ENCODE assay signal across 8 cellular contexts in genomic region chr7:7970113-7970619, GRCh38. TPM values are rescaled to one million over a fixed set of nuclear protein-coding genes. Genes with fewer than 3 reads are reported as not detected.
A peak's percentile ranks its signal among the peaks of the same experiment; 100 is the strongest.
DNase-seq lines count a peak whose midpoint lies in the region; ATAC-seq, FAIRE-seq and TF ChIP-seq lines count a peak whose summit lies in the region.

No MANE protein-coding gene starts in this region.

- FAIRE-seq in H54 (lab: Jason Lieb, UNC), result no peak

- H3K27ac ChIP-seq in iPS DF 6.9 (ENCODE audit: low read length), result no peak overlapping the region
- peak overlapping the region; percentile 52 to 55 for H3K27ac ChIP-seq in thoracic aorta

- H3K27me3 ChIP-seq in iPS DF 6.9 (ENCODE audit: control insufficient read depth, insufficient read depth, low read length), result no peaks in the 10 kb centered on the region
- no peaks in the 10 kb centered on the region for H3K27me3 ChIP-seq in thoracic aorta (replicated peaks; ENCODE audit: insufficient read depth)

- ATAC-seq in thoracic aorta (ENCODE audit: insufficient number of reproducible peaks, low FRiP score, low read depth) (no peak), HG03439 (IDR thresholded peaks at IDR 0.05; ENCODE audit: unreplicated experiment) (no peak)

- H3K9me3 ChIP-seq in iPS DF 6.9 (ENCODE audit: control insufficient read depth, insufficient read depth, low read length), result no peaks in the 10 kb centered on the region
- no peaks in the 10 kb centered on the region for H3K9me3 ChIP-seq in thoracic aorta

- peak; percentile 25; the same call in 1 of the 2 replicates for TF ChIP-seq POLR2A in Raji (IDR thresholded peaks at IDR 0.05; ENCODE audit: insufficient read depth, low read depth, low read length)
- no peak for TF ChIP-seq POLR2A in H54 (IDR thresholded peaks at IDR 0.05; ENCODE audit: low read depth, low read length)

- peak; percentile 16 to 34 for DNase-seq in NCI-H2081 (lab: John Stamatoyannopoulos, UW)
- no peak for DNase-seq in NCI-H2081 treated with DMSO at 0.1 percent for 48 hours (lab: John Stamatoyannopoulos, UW)
- DNase-seq in iPS DF 6.9 (ENCODE audit: low read depth, low spot score), result no peak
- DNase-seq in thoracic aorta (ENCODE audit: low spot score), result no peak
- DNase-seq in H54 (ENCODE audit: insufficient read length, low spot score), result no peak
- DNase-seq in T-helper 1 cell, result no peak

- peak overlapping the region; percentile 94 for H3K4me3 ChIP-seq in iPS DF 6.9 (ENCODE audit: low read length)
- H3K4me3 ChIP-seq in thoracic aorta, result peak overlapping the region; percentile 78

- no peaks in the 10 kb centered on the region for H3K36me3 ChIP-seq in iPS DF 6.9 (ENCODE audit: control insufficient read depth, insufficient read depth, low read length)
- H3K36me3 ChIP-seq in thoracic aorta, result no peaks in the 10 kb centered on the region

- no peaks in the 10 kb centered on the region; the same call in 1 of the 2 replicates for H3K4me1 ChIP-seq in iPS DF 6.9 (ENCODE audit: control insufficient read depth, insufficient read depth, low read length)
- H3K4me1 ChIP-seq in thoracic aorta (ENCODE audit: control insufficient read depth in 1 of 2, low read depth in 2 of 2), result peaks cover 10 to 12% of the 10 kb centered on the region in 2 donors

- no peak for TF ChIP-seq CTCF in thoracic aorta (IDR thresholded peaks at IDR 0.05)

- no CpG with 5 or more reads among the region's 15 CpGs for WGBS in iPS DF 6.9 (ENCODE audit: insufficient coverage, insufficient read length)

RNA-seq across cellular contexts. Expression of gene GLCCI1, which starts 1.6 kb away (rescaled TPM):
- 10 to 100 TPM in 1 of 2 donors, 1 to 10 TPM in 1; 5.8 to 15.6 TPM for total RNA-seq in thoracic aorta

Comparison
In these comparisons a context has a peak if more than half of its experiments do, and no peak if none do; other contexts are left out.
1. DNase-seq: peak in NCI-H2081 (2 of 2); none in NCI-H2081 treated with DMSO at 0.1 percent for 48 hours (single experiment), iPS DF 6.9 (single experiment), thoracic aorta (single experiment), H54 (single experiment) and T-helper 1 cell (0 of 5).